ENCODE assay signal across 19 cellular contexts in the genomic region with DNA sequence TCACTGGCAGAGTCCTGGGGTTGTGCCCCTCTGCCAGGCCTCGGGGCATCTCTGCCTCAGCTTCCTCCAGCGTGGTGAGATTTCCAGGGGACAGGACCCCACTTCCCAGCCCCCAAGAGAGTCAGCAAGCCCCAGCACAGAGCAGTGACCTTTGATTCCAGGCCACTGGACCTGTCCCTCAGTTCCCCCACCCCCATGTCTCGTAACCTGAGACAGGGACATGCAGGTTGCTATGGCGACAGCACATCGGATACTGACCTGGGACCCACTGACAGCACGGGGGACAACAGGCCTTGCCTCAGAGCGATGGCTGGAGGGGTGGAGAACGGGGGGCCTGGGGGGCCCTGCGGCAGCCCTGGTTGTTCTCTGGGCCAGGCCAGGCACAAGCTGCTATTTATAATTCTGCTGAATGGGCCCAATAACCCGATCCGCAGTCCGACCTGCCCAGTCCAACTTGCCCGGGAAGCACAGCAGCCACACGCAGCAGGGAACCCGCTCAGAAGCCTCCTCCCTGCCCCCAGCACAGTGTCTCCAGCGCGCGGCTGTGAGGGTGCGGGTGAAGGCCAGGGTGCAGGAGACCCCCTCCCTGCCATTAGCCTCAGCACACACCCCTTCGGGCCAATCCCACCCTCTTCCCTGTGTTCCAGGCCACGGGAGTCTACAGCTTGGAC. TPM values are rescaled to one million over a fixed set of nuclear protein-coding genes. Genes with fewer than 3 reads are reported as not detected.
DNase-seq lines count a peak whose midpoint lies in the region; ATAC-seq and TF ChIP-seq lines count a peak whose summit lies in the region.
"Had no signal": no experiment of that assay in that cellular context is flagged by ENCODE, and none has a peak within 500 bp of the region (broad histone marks: within the 10 kb centered on the region; RNA-seq: fewer than 3 reads in every experiment).

No MANE protein-coding gene starts in this region.

- no peak overlapping the region for H3K18ac ChIP-seq in H9 (ENCODE audit: insufficient read length, low read depth, low read length)
- no peak overlapping the region for H3K18ac ChIP-seq in mesendoderm (ENCODE audit: low read length)

- H2AK5ac ChIP-seq in H9 (ENCODE audit: insufficient read length, low read length) = no peak overlapping the region
- no peak overlapping the region for H2AK5ac ChIP-seq in mesendoderm (ENCODE audit: low read length)

- no peak for TF ChIP-seq CTCF in H9 (conservative IDR thresholded peaks at IDR 0.05)
- TF ChIP-seq CTCF in colonic mucosa (IDR thresholded peaks at IDR 0.05) = no peak
- TF ChIP-seq CTCF in upper lobe of right lung (IDR thresholded peaks at IDR 0.05) = no peak

- H3K27me3 ChIP-seq in BLaER1 = no peaks in the 10 kb centered on the region
- no peaks in the 10 kb centered on the region for H3K27me3 ChIP-seq in H9 (ENCODE audit: insufficient read depth, low read length)
- H3K27me3 ChIP-seq in mesendoderm (ENCODE audit: insufficient read depth, low read length, poor library complexity) = no peaks in the 10 kb centered on the region
- H3K27me3 ChIP-seq in colonic mucosa = no peaks in the 10 kb centered on the region
- peaks cover 10% of the 10 kb centered on the region for H3K27me3 ChIP-seq in upper lobe of right lung
- H3K27me3 ChIP-seq: ascending aorta had no signal

- no peak overlapping the region for H3K14ac ChIP-seq in H9 (ENCODE audit: insufficient read depth, low read length)

- peaks cover 18% of the 10 kb centered on the region for H3K27me3 Mint-ChIP-seq in H9 (ENCODE audit: low read depth)

- H3K4me3 Mint-ChIP-seq in H9 = peak overlapping the region; percentile 26 to 74
- H3K4me3 Mint-ChIP-seq: T-cell had no signal

- H3K79me1 ChIP-seq in H9 (ENCODE audit: insufficient read depth, low read depth, low read length, poor library complexity, severe bottlenecking) = no peaks in the 10 kb centered on the region
- no peaks in the 10 kb centered on the region for H3K79me1 ChIP-seq in mesendoderm (ENCODE audit: low read length)

- H3K9ac ChIP-seq in BLaER1 (peak overlapping the region; percentile 76; the same call in 1 of the 2 replicates), H9 (ENCODE audit: extremely low read depth, insufficient read length, low read length) (no peak overlapping the region), mesendoderm (ENCODE audit: low read length) (no peak overlapping the region), colonic mucosa (ENCODE audit: low read depth in 2 of 2, low read length in 2 of 2) (no peak overlapping the region)

- H3K23me2 ChIP-seq in H9 (ENCODE audit: insufficient read length, low read depth, low read length, poor library complexity, severe bottlenecking) = no peaks in the 10 kb centered on the region

- H3K36me3 ChIP-seq in BLaER1 (no peaks in the 10 kb centered on the region), mesendoderm (ENCODE audit: control insufficient read depth, insufficient read depth, low read length) (no peaks in the 10 kb centered on the region), colonic mucosa (no peaks in the 10 kb centered on the region), upper lobe of right lung (no peaks in the 10 kb centered on the region)
- H3K36me3 ChIP-seq: ascending aorta, esophagus muscularis mucosa, heart right ventricle, left ventricle myocardium inferior had no signal

- H3K27ac Mint-ChIP-seq in H9 = no peak overlapping the region
- H3K27ac Mint-ChIP-seq: T-cell had no signal

- H3K56ac ChIP-seq in H9 (ENCODE audit: insufficient read length, low read depth, low read length) = no peak overlapping the region
- H3K56ac ChIP-seq in mesendoderm (ENCODE audit: low read length) = no peak overlapping the region

- WGBS in H9 (ENCODE audit: extremely low coverage, insufficient read length, low lambda C conversion rate) = no CpG with 5 or more reads among the region's 21 CpGs
- WGBS in mesendoderm (ENCODE audit: extremely low coverage, insufficient coverage, low lambda C conversion rate) = no CpG with 5 or more reads among the region's 21 CpGs

- H2BK15ac ChIP-seq in H9 (ENCODE audit: low read depth, low read length) (no peak overlapping the region), mesendoderm (replicated peaks; ENCODE audit: low read depth) (no peak overlapping the region)

- ATAC-seq in HG02938 (IDR thresholded peaks at IDR 0.05; ENCODE audit: unreplicated experiment) (no peak), upper lobe of right lung (no peak)
- ATAC-seq: heart right ventricle, T-cell had no signal

- no peaks in the 10 kb centered on the region for H3K9me3 ChIP-seq in BLaER1
- no peaks in the 10 kb centered on the region for H3K9me3 ChIP-seq in H9 (ENCODE audit: control insufficient read depth, low read depth, low read length)
- no peaks in the 10 kb centered on the region for H3K9me3 ChIP-seq in colonic mucosa
- H3K9me3 ChIP-seq in upper lobe of right lung = no peaks in the 10 kb centered on the region
- H3K9me3 ChIP-seq: ascending aorta, esophagus muscularis mucosa, heart right ventricle, left ventricle myocardium inferior had no signal

- H2BK20ac ChIP-seq in H9 (ENCODE audit: low read depth, low read length, poor library complexity, severe bottlenecking) = no peak overlapping the region

- no peak overlapping the region for H2BK5ac ChIP-seq in H9 (ENCODE audit: insufficient read length, low read length)
- no peak overlapping the region for H2BK5ac ChIP-seq in mesendoderm (ENCODE audit: low read length)

- H3K9me3 Mint-ChIP-seq in H9 = no peaks in the 10 kb centered on the region
- H3K9me3 Mint-ChIP-seq: T-cell had no signal

- no peak overlapping the region for H4K8ac ChIP-seq in H9 (replicated peaks; ENCODE audit: insufficient read length, low read depth, low read length)
- H4K8ac ChIP-seq in mesendoderm (ENCODE audit: low read depth, low read length) = no peak overlapping the region

- H4K20me1 ChIP-seq in BLaER1 (no peaks in the 10 kb centered on the region), H9 (ENCODE audit: control insufficient read depth, insufficient read depth, insufficient read length) (no peaks in the 10 kb centered on the region)

- H2BK12ac ChIP-seq in H9 (ENCODE audit: insufficient read length, low read depth, low read length) = no peak overlapping the region

- peak; percentile 65 for DNase-seq in H9
- peak; percentile 72 for DNase-seq in ecto neural progenitor cell (ENCODE audit: low spot score)
- peak; percentile 69 for DNase-seq in mesendoderm
- no peak for DNase-seq in colonic mucosa
- no peak for DNase-seq in activated T-cell treated with anti-CD3 and anti-CD28 coated beads, Interleukin-2, amount 50 U/mL, for 48 hours
- DNase-seq in upper lobe of right lung = no peak
- DNase-seq: activated CD4-positive, CD25-positive, alpha-beta regulatory T cell; activated gamma-delta T cell treated with Interleukin-2 at 50 U/mL for 16 hours; AML-193; cortex of kidney; heart right ventricle; left ventricle myocardium inferior; NCI-H1694 treated with DMSO at 0.1 percent for 48 hours; NCI-H526 treated with DMSO at 0.1 percent for 48 hours; T-cell had no signal

- no peak overlapping the region for H2AFZ ChIP-seq in H9 (ENCODE audit: low read length)

- H3K4me2 ChIP-seq in BLaER1 (peak overlapping the region; percentile 93), H9 (ENCODE audit: insufficient read depth, insufficient read length, low read length) (peak overlapping the region; percentile 38), mesendoderm (ENCODE audit: low read length) (peak overlapping the region; percentile 29)

- intact Hi-C loops in colonic mucosa (cut with DNase I) (no loop called here), upper lobe of right lung (cut with DNase I) (no loop called here)

- H3K4ac ChIP-seq in H9 (ENCODE audit: low read depth, low read length) (no peak overlapping the region), mesendoderm (ENCODE audit: low read depth, low read length) (no peak overlapping the region)

- H3K79me2 ChIP-seq in H9 (ENCODE audit: insufficient read depth, low read length) = no peaks in the 10 kb centered on the region
- no peaks in the 10 kb centered on the region for H3K79me2 ChIP-seq in mesendoderm (ENCODE audit: control insufficient read depth, insufficient read depth, low read length)

- no peak overlapping the region for H3T11ph ChIP-seq in H9 (ENCODE audit: low read length)

- H4K91ac ChIP-seq in H9 (ENCODE audit: insufficient read length, low read depth, low read length) = no peak overlapping the region

- H3K27ac ChIP-seq in BLaER1 = peak overlapping the region; percentile 95
- no peak overlapping the region for H3K27ac ChIP-seq in H9 (ENCODE audit: insufficient read length, low read depth, low read length)
- no peak overlapping the region for H3K27ac ChIP-seq in mesendoderm (ENCODE audit: low read depth, low read length)
- H3K27ac ChIP-seq in colonic mucosa = no peak overlapping the region
- no peak overlapping the region for H3K27ac ChIP-seq in upper lobe of right lung
- H3K27ac ChIP-seq: ascending aorta, esophagus muscularis mucosa, heart right ventricle, left ventricle myocardium inferior had no signal

- H3K23ac ChIP-seq in H9 (ENCODE audit: insufficient read length, low read depth, low read length) (no peak overlapping the region), mesendoderm (ENCODE audit: low read length) (no peak overlapping the region)

- peaks cover 100% of the 10 kb centered on the region for H3K4me1 ChIP-seq in BLaER1
- H3K4me1 ChIP-seq in H9 (ENCODE audit: insufficient read depth, low read length) = no peaks in the 10 kb centered on the region; the same call in 1 of the 2 replicates
- peaks cover 2% of the 10 kb centered on the region for H3K4me1 ChIP-seq in mesendoderm (ENCODE audit: control insufficient read depth, low read depth, low read length)
- H3K4me1 ChIP-seq in colonic mucosa = no peaks in the 10 kb centered on the region
- no peaks in the 10 kb centered on the region for H3K4me1 ChIP-seq in upper lobe of right lung
- H3K4me1 ChIP-seq: ascending aorta had no signal

- H4K5ac ChIP-seq in H9 (ENCODE audit: insufficient read length, low read depth, low read length) (no peak overlapping the region), mesendoderm (ENCODE audit: low read length) (no peak overlapping the region)

- H3K36me3 Mint-ChIP-seq in H9 (ENCODE audit: insufficient read depth in 1 of 3, low read depth in 3 of 3) = no peaks in the 10 kb centered on the region
- H3K36me3 Mint-ChIP-seq: T-cell had no signal

- H2BK120ac ChIP-seq in H9 (ENCODE audit: low read depth, low read length, poor library complexity, severe bottlenecking) (no peak overlapping the region), mesendoderm (ENCODE audit: low read depth, low read length) (no peak overlapping the region)

- peaks cover 17 to 29% of the 10 kb centered on the region in 2 experiments for H3K4me1 Mint-ChIP-seq in H9

- H3K4me3 ChIP-seq in BLaER1 (peak overlapping the region; percentile 33; the same call in 1 of the 2 replicates), mesendoderm (ENCODE audit: low read length) (no peak overlapping the region), colonic mucosa (no peak overlapping the region), upper lobe of right lung (no peak overlapping the region)
- H3K4me3 ChIP-seq: ascending aorta, esophagus muscularis mucosa, heart right ventricle, left ventricle myocardium inferior had no signal

RNA-seq across cellular contexts. Expression of gene ATP2B2, which starts 34.6 kb away (rescaled TPM):
- total RNA-seq in H9 (2021) (0.22 and 0.33 TPM in 2 replicates), colonic mucosa (under 1 TPM; 0.07 to 0.11 TPM), upper lobe of right lung (0.06 TPM)
- 0.29 TPM for polyA plus RNA-seq in mesendoderm (2013, experiment 1 of 2)
- 0.27 TPM for polyA plus RNA-seq in mesendoderm (2013, experiment 2 of 2)
- total RNA-seq: ascending aorta, left ventricle myocardium inferior, T-cell had no signal

Comparison
In these comparisons a context has a peak if more than half of its experiments do, and no peak if none do; other contexts are left out.
1. H3K4me2 ChIP-seq: peak in every context shown above with its lines; median percentile 93 in BLaER1; 38 in H9; 29 in mesendoderm.
2. DNase-seq: peak in H9 (single experiment), ecto neural progenitor cell (single experiment) and mesendoderm (single experiment); none in colonic mucosa (single experiment), activated T-cell treated with anti-CD3 and anti-CD28 coated beads, Interleukin-2, amount 50 U/mL, for 48 hours (0 of 2) and upper lobe of right lung (single experiment).